In the genomic region with DNA sequence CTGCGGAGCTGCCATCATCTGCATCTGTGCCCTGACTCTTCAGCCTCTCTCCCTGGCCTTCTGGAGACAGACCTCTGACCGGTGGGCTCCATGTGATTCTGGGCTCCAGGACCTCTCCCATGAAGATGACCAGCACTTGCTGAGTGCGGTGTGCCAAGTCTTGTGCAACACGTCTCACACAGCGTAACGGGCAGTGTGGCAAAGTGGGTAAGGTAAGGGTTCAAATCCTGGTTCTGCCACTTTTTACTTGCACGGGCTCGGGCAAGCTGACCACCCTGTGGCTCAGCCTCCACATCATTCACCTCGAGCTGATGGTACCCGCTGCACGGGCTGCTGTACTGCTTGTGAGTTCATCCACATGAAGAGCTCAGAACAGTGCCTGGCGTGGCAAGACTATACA, we compare ENCODE assay signal across 16 cellular contexts. TPM values are rescaled to one million over a fixed set of nuclear protein-coding genes. Genes with fewer than 3 reads are reported as not detected.
A peak's percentile ranks its signal among the peaks of the same experiment; 100 is the strongest.
DNase-seq lines count a peak whose midpoint lies in the region; ATAC-seq and TF ChIP-seq lines count a peak whose summit lies in the region.
"Had no signal": no experiment of that assay in that cellular context is flagged by ENCODE, and none has a peak within 500 bp of the region (broad histone marks: within the 10 kb centered on the region; RNA-seq: fewer than 3 reads in every experiment).

No MANE protein-coding gene starts in this region.

- no peak for DNase-seq in activated CD8-positive, alpha-beta T cell treated with anti-CD3 and anti-CD28 coated beads, Interleukin-2, amount 10 ng/mL, durations not matched to agents 7 days and 5 days
- DNase-seq in activated CD8-positive, alpha-beta T cell treated with anti-CD3 and anti-CD28 coated beads for 36 hours, result no peak
- DNase-seq in IMR-90, result no peak
- DNase-seq in neuronal stem cell (ENCODE audit: low spot score), result no peak
- DNase-seq in T-helper 17 cell, result no peak
- no peak for DNase-seq in COLO829 (ENCODE audit: low spot score)
- no peak for DNase-seq in endothelial cell (ENCODE audit: low spot score)
- DNase-seq: 8988T; AML-193; CD8-positive, alpha-beta memory T cell; DMS 273 treated with DMSO at 0.1 percent for 48 hours; DMS79; GM23248 had no signal

- POLR2A ChIA-PET in activated CD8-positive, alpha-beta T cell treated with anti-CD3 and anti-CD28 coated beads, Interleukin-2, amount 10 ng/mL, durations not matched to agents 7 days and 5 days (lab: Charles Lee), result no interaction called here
- POLR2A ChIA-PET in activated CD8-positive, alpha-beta T cell treated with anti-CD3 and anti-CD28 coated beads for 36 hours (lab: Charles Lee), result no interaction called here
- POLR2A ChIA-PET in IMR-90 (lab: Charles Lee; ENCODE audit: unreplicated experiment), result no interaction called here

- H3K9me3 Mint-ChIP-seq in activated CD8-positive, alpha-beta T cell treated with anti-CD3 and anti-CD28 coated beads, Interleukin-2, amount 10 ng/mL, durations not matched to agents 7 days and 5 days (ENCODE audit: insufficient read depth), result no peaks in the 10 kb centered on the region
- no peaks in the 10 kb centered on the region for H3K9me3 Mint-ChIP-seq in activated CD8-positive, alpha-beta T cell treated with anti-CD3 and anti-CD28 coated beads for 36 hours
- H3K9me3 Mint-ChIP-seq in endothelial cell (ENCODE audit: unreplicated experiment), result no peaks in the 10 kb centered on the region
- H3K9me3 Mint-ChIP-seq: CD8-positive, alpha-beta memory T cell had no signal

- no peak overlapping the region for H3K4me3 Mint-ChIP-seq in activated CD8-positive, alpha-beta T cell treated with anti-CD3 and anti-CD28 coated beads, Interleukin-2, amount 10 ng/mL, durations not matched to agents 7 days and 5 days
- H3K4me3 Mint-ChIP-seq in activated CD8-positive, alpha-beta T cell treated with anti-CD3 and anti-CD28 coated beads for 36 hours, result no peak overlapping the region
- no peak overlapping the region for H3K4me3 Mint-ChIP-seq in T-helper 17 cell
- no peak overlapping the region for H3K4me3 Mint-ChIP-seq in endothelial cell (ENCODE audit: unreplicated experiment)

- no peak overlapping the region for H4K5ac ChIP-seq in IMR-90 (ENCODE audit: low read depth, low read length)

- H3K4me1 Mint-ChIP-seq in activated CD8-positive, alpha-beta T cell treated with anti-CD3 and anti-CD28 coated beads, Interleukin-2, amount 10 ng/mL, durations not matched to agents 7 days and 5 days (ENCODE audit: low read depth), result peaks cover 3% of the 10 kb centered on the region
- peaks cover 2% of the 10 kb centered on the region for H3K4me1 Mint-ChIP-seq in activated CD8-positive, alpha-beta T cell treated with anti-CD3 and anti-CD28 coated beads for 36 hours (ENCODE audit: low read depth)
- H3K4me1 Mint-ChIP-seq in T-helper 17 cell, result peaks cover 7% of the 10 kb centered on the region
- no peaks in the 10 kb centered on the region for H3K4me1 Mint-ChIP-seq in endothelial cell (ENCODE audit: unreplicated experiment)

- intact Hi-C loops in activated CD8-positive, alpha-beta T cell treated with anti-CD3 and anti-CD28 coated beads for 36 hours (cut with micrococcal nuclease), result no loop called here
- intact Hi-C loops in IMR-90 (cut with micrococcal nuclease), result no loop called here

- no peaks in the 10 kb centered on the region for H3K36me3 Mint-ChIP-seq in activated CD8-positive, alpha-beta T cell treated with anti-CD3 and anti-CD28 coated beads, Interleukin-2, amount 10 ng/mL, durations not matched to agents 7 days and 5 days (ENCODE audit: low read depth)
- no peaks in the 10 kb centered on the region for H3K36me3 Mint-ChIP-seq in activated CD8-positive, alpha-beta T cell treated with anti-CD3 and anti-CD28 coated beads for 36 hours (ENCODE audit: low read depth)
- H3K36me3 Mint-ChIP-seq in T-helper 17 cell (ENCODE audit: low read depth), result peaks cover 7% of the 10 kb centered on the region
- no peaks in the 10 kb centered on the region for H3K36me3 Mint-ChIP-seq in endothelial cell (ENCODE audit: low read depth, unreplicated experiment)
- H3K36me3 Mint-ChIP-seq: CD8-positive, alpha-beta memory T cell had no signal

- H3K36me3 ChIP-seq in IMR-90 (ENCODE audit: control insufficient read depth, insufficient read depth, low read length), result no peaks in the 10 kb centered on the region
- no peaks in the 10 kb centered on the region for H3K36me3 ChIP-seq in gastroesophageal sphincter
- H3K36me3 ChIP-seq in neuronal stem cell (replicated peaks in 1 of 2; ENCODE audit: control insufficient read depth in 2 of 2, insufficient read depth in 2 of 2, low read length in 2 of 2), result no peaks in the 10 kb centered on the region
- H3K36me3 ChIP-seq: BLaER1 had no signal

- H3K14ac ChIP-seq in IMR-90 (replicated peaks; ENCODE audit: low read depth, low read length), result no peak overlapping the region
- H3K14ac ChIP-seq in neuronal stem cell (ENCODE audit: low read length), result no peak overlapping the region

- H2AK5ac ChIP-seq in IMR-90 (ENCODE audit: low read depth, low read length) (no peak overlapping the region), neuronal stem cell (ENCODE audit: low read depth, low read length) (no peak overlapping the region)

- no peak for TF ChIP-seq EP300 in gastroesophageal sphincter (IDR thresholded peaks at IDR 0.05)

- no TSS peak for BruUV-seq in IMR-90 (replicated peaks; lab: Mats Ljungman, UMichigan)

- H4K91ac ChIP-seq in IMR-90 (ENCODE audit: insufficient read depth, low read depth, low read length) (no peak overlapping the region), neuronal stem cell (ENCODE audit: low read depth, low read length, poor library complexity) (no peak overlapping the region)

- 96% methylated on average over 5 of the region's 12 CpGs; no CpG with 5 or more reads in 1 of the 2 experiments for WGBS in IMR-90 (ENCODE audit: extremely low coverage in 2 of 2, insufficient read length in 1 of 2), 2 experiments
- 80 to 90% methylated on average over 3 to 4 of the region's 12 CpGs for WGBS in gastroesophageal sphincter (ENCODE audit: low coverage in 1 of 2), 2 donors
- no CpG with 5 or more reads among the region's 12 CpGs for WGBS in neuronal stem cell (ENCODE audit: extremely low coverage in 2 of 2, insufficient read length in 2 of 2, insufficient replicate concordance in 1 of 2), 2 donors

- no peak overlapping the region for H3K56ac ChIP-seq in IMR-90 (ENCODE audit: extremely low read depth, insufficient read depth, low read length)

- H3K9ac ChIP-seq in IMR-90 (ENCODE audit: low read depth, low read length), result no peak overlapping the region
- H3K9ac ChIP-seq in neuronal stem cell (ENCODE audit: low read depth, low read length, poor library complexity), result no peak overlapping the region
- H3K9ac ChIP-seq: BLaER1, GM23248 had no signal

- no peak overlapping the region for H3K18ac ChIP-seq in IMR-90 (ENCODE audit: low read depth, low read length)
- peak overlapping the region; percentile 60 for H3K18ac ChIP-seq in neuronal stem cell (ENCODE audit: low read length)

- H2BK12ac ChIP-seq in neuronal stem cell (ENCODE audit: low read length), result no peak overlapping the region

- H3K4me1 ChIP-seq in IMR-90 (ENCODE audit: control insufficient read depth, insufficient read depth, low read length), result peaks cover 1% of the 10 kb centered on the region; the same call in 1 of the 2 replicates
- H3K4me1 ChIP-seq in gastroesophageal sphincter, result peaks cover 0 to 44% (median 4%) of the 10 kb centered on the region in 3 donors
- H3K4me1 ChIP-seq in neuronal stem cell (ENCODE audit: control insufficient read depth in 2 of 2, insufficient read depth in 1 of 2, low read depth in 1 of 2, low read length in 2 of 2), result peaks cover 0 to 12% of the 10 kb centered on the region in 2 donors

- H3K4me2 ChIP-seq in IMR-90 (ENCODE audit: low read depth, low read length) (no peak overlapping the region), neuronal stem cell (ENCODE audit: insufficient read depth, low read length, poor library complexity, severe bottlenecking) (no peak overlapping the region)
- H3K4me2 ChIP-seq: BLaER1 had no signal

- peaks cover 18% of the 10 kb centered on the region for H3K27me3 ChIP-seq in IMR-90 (ENCODE audit: control insufficient read depth, insufficient read depth, low read length)
- no peaks in the 10 kb centered on the region for H3K27me3 ChIP-seq in gastroesophageal sphincter
- H3K27me3 ChIP-seq in neuronal stem cell (ENCODE audit: control insufficient read depth in 3 of 3, insufficient read depth in 3 of 3, low read depth in 1 of 3, low read length in 3 of 3), result peaks cover 4 to 46% (median 27%) of the 10 kb centered on the region in 3 experiments

- H3K27ac ChIP-seq in IMR-90 (ENCODE audit: insufficient read depth, low read length) (no peak overlapping the region), gastroesophageal sphincter (peak overlapping the region; percentile 8 to 96 (median 88)), neuronal stem cell (replicated peaks; ENCODE audit: low read length) (no peak overlapping the region)
- H3K27ac ChIP-seq: BLaER1, GM23248 had no signal

- no peak overlapping the region for H2BK5ac ChIP-seq in IMR-90 (ENCODE audit: low read depth, low read length, poor library complexity, severe bottlenecking)
- H2BK5ac ChIP-seq in neuronal stem cell (ENCODE audit: low read length), result no peak overlapping the region

- no peak overlapping the region for H3K27ac Mint-ChIP-seq in activated CD8-positive, alpha-beta T cell treated with anti-CD3 and anti-CD28 coated beads, Interleukin-2, amount 10 ng/mL, durations not matched to agents 7 days and 5 days
- H3K27ac Mint-ChIP-seq in activated CD8-positive, alpha-beta T cell treated with anti-CD3 and anti-CD28 coated beads for 36 hours, result no peak overlapping the region
- H3K27ac Mint-ChIP-seq in T-helper 17 cell (no peak overlapping the region), endothelial cell (ENCODE audit: unreplicated experiment) (no peak overlapping the region)

- H3K27me3 Mint-ChIP-seq in activated CD8-positive, alpha-beta T cell treated with anti-CD3 and anti-CD28 coated beads, Interleukin-2, amount 10 ng/mL, durations not matched to agents 7 days and 5 days (ENCODE audit: low read depth), result peaks cover 28% of the 10 kb centered on the region
- H3K27me3 Mint-ChIP-seq in activated CD8-positive, alpha-beta T cell treated with anti-CD3 and anti-CD28 coated beads for 36 hours, result peaks cover 28% of the 10 kb centered on the region
- peaks cover 78% of the 10 kb centered on the region for H3K27me3 Mint-ChIP-seq in T-helper 17 cell
- peaks cover 1% of the 10 kb centered on the region for H3K27me3 Mint-ChIP-seq in endothelial cell (ENCODE audit: unreplicated experiment)

- H4K8ac ChIP-seq in IMR-90 (ENCODE audit: low read depth in 2 of 2, low read length in 2 of 2), result no peak overlapping the region
- no peak overlapping the region for H4K8ac ChIP-seq in neuronal stem cell (ENCODE audit: low read depth, low read length)

- TF ChIP-seq CTCF in activated CD8-positive, alpha-beta T cell treated with anti-CD3 and anti-CD28 coated beads for 36 hours (IDR thresholded peaks at IDR 0.05), result no peak
- TF ChIP-seq CTCF in IMR-90 (conservative IDR thresholded peaks at IDR 0.05; ENCODE audit: low read depth, low read length) (no peak), gastroesophageal sphincter (IDR thresholded peaks at IDR 0.05) (no peak), endothelial cell (IDR thresholded peaks at IDR 0.05; ENCODE audit: unreplicated experiment) (no peak)

- H3K4ac ChIP-seq in IMR-90 (ENCODE audit: low read depth, low read length), result no peak overlapping the region
- no peak overlapping the region for H3K4ac ChIP-seq in neuronal stem cell (ENCODE audit: low read length)

- dilution Hi-C loops in IMR-90 (cut with HindIII; ENCODE audit: low sequenced_read_pairs, unreplicated experiment), result no loop called here

- H3K23ac ChIP-seq in IMR-90 (ENCODE audit: low read depth, low read length) (no peak overlapping the region), neuronal stem cell (ENCODE audit: low read depth, low read length, poor library complexity) (no peak overlapping the region)

- no peak overlapping the region for H2BK120ac ChIP-seq in IMR-90 (ENCODE audit: low read depth, low read length)
- no peak overlapping the region for H2BK120ac ChIP-seq in neuronal stem cell (ENCODE audit: low read depth, low read length)

- in situ Hi-C loops in IMR-90 (cut with MboI; ENCODE audit: low sequenced_read_pairs), result loop anchor here (5.0 kb wide), 1 partner anchor 114 kb away; no protein-coding TSS in a partner anchor

- H3K9me1 ChIP-seq in IMR-90 (ENCODE audit: insufficient read depth, low read length), result peaks cover 6% of the 10 kb centered on the region; the same call in 1 of the 2 replicates

- no peak overlapping the region for H2AK9ac ChIP-seq in IMR-90 (replicated peaks; ENCODE audit: low read depth, low read length, poor library complexity)

- H3K4me3 ChIP-seq in IMR-90 (ENCODE audit: insufficient read depth, low read depth, low read length) (no peak overlapping the region), gastroesophageal sphincter (peak overlapping the region in 1 of 2 donors; percentile 55), neuronal stem cell (ENCODE audit: low read length in 2 of 2) (no peak overlapping the region)
- H3K4me3 ChIP-seq: BLaER1, GM12878, GM23248 had no signal

- H3K9me3 ChIP-seq in IMR-90 (ENCODE audit: control insufficient read depth, insufficient read depth, low read length) (no peaks in the 10 kb centered on the region), gastroesophageal sphincter (no peaks in the 10 kb centered on the region), neuronal stem cell (replicated peaks in 1 of 2; ENCODE audit: control insufficient read depth in 2 of 2, insufficient read depth in 1 of 2, low read depth in 1 of 2, low read length in 2 of 2) (no peaks in the 10 kb centered on the region), T-helper 17 cell (ENCODE audit: control insufficient read depth, low read length, poor library complexity, severe bottlenecking) (no peaks in the 10 kb centered on the region)
- H3K9me3 ChIP-seq: BLaER1 had no signal

- H2BK15ac ChIP-seq in IMR-90 (ENCODE audit: low read depth, low read length) (no peak overlapping the region), neuronal stem cell (ENCODE audit: low read length) (no peak overlapping the region)

- H2BK20ac ChIP-seq in IMR-90 (ENCODE audit: low read depth, low read length), result no peak overlapping the region

- no peaks in the 10 kb centered on the region for H3K79me1 ChIP-seq in IMR-90 (ENCODE audit: low read depth in 1 of 2, low read length in 2 of 2)
- no peaks in the 10 kb centered on the region for H3K79me1 ChIP-seq in neuronal stem cell (ENCODE audit: low read depth, low read length)

- CTCF ChIA-PET in activated CD8-positive, alpha-beta T cell treated with anti-CD3 and anti-CD28 coated beads, Interleukin-2, amount 10 ng/mL, durations not matched to agents 7 days and 5 days (lab: Charles Lee), result interaction anchor here (1.6 to 2.2 kb wide), 3 partner anchors 11 to 115 kb away, joined by 5 to 8 read pairs (median 7); no protein-coding TSS in a partner anchor
- CTCF ChIA-PET in activated CD8-positive, alpha-beta T cell treated with anti-CD3 and anti-CD28 coated beads for 36 hours (lab: Charles Lee), result no interaction called here
- CTCF ChIA-PET in IMR-90 (lab: Yijun Ruan, JAX), result no interaction called here

- no peak for TF ChIP-seq RAD21 in IMR-90 (IDR thresholded peaks at IDR 0.05; ENCODE audit: low read length)

- no peak for TF ChIP-seq POLR2A in IMR-90 (IDR thresholded peaks at IDR 0.05; ENCODE audit: low read depth, low read length)
- TF ChIP-seq POLR2A in gastroesophageal sphincter (IDR thresholded peaks at IDR 0.05), result no peak

- peak; percentile 14 for ATAC-seq in activated CD8-positive, alpha-beta T cell treated with anti-CD3 and anti-CD28 coated beads, Interleukin-2, amount 10 ng/mL, durations not matched to agents 7 days and 5 days
- ATAC-seq in activated CD8-positive, alpha-beta T cell treated with anti-CD3 and anti-CD28 coated beads for 36 hours, result no peak
- ATAC-seq in IMR-90 (ENCODE audit: low read depth), result no peak
- no peak for ATAC-seq in gastroesophageal sphincter
- ATAC-seq in T-helper 17 cell, result no peak
- ATAC-seq: GM12878 had no signal

- H2AFZ ChIP-seq in IMR-90 (replicated peaks; ENCODE audit: low read length, poor library complexity) (peak overlapping the region; percentile 49), neuronal stem cell (ENCODE audit: low read length) (no peak overlapping the region)
- H2AFZ ChIP-seq: GM23248 had no signal

- no peaks in the 10 kb centered on the region for H4K20me1 ChIP-seq in IMR-90 (ENCODE audit: insufficient read depth, low read length)
- H4K20me1 ChIP-seq: BLaER1 had no signal

RNA-seq across cellular contexts. Expression of a gene that starts 6.5 kb away (rescaled TPM):
- under 1 TPM; 0.18 to 0.29 TPM for total RNA-seq in activated CD8-positive, alpha-beta T cell treated with anti-CD3 and anti-CD28 coated beads, Interleukin-2, amount 10 ng/mL, durations not matched to agents 7 days and 5 days
- under 1 TPM; 0.63 to 0.69 TPM for total RNA-seq in activated CD8-positive, alpha-beta T cell treated with anti-CD3 and anti-CD28 coated beads for 36 hours
- total RNA-seq in IMR-90 (2012; rRNA removed) (3.4 and 5.0 TPM in 2 replicates), gastroesophageal sphincter (1,000 to 10,000 TPM; 1,155 to 2,820 (median 1,765) TPM), T-helper 17 cell (1 to 10 TPM; 1.4 to 2.7 TPM), endothelial cell (ENCODE audit: unreplicated experiment) (1.7 TPM)
- 1.9 and 2.1 TPM in 2 replicates for polyA plus RNA-seq in IMR-90 (2012; rRNA removed)
- 0.81 and 0.86 TPM in 2 replicates for polyA plus RNA-seq in IMR-90 (2012; cell fraction: cytosol; rRNA removed)
- 3.0 and 8.1 TPM in 2 replicates for polyA plus RNA-seq in IMR-90 (2012; cell fraction: nucleus; rRNA removed; ENCODE audit: low replicate concordance)
- 0.82 TPM for polyA plus RNA-seq in neuronal stem cell (2013, experiment 1 of 2)
- 0.94 TPM for polyA plus RNA-seq in neuronal stem cell (2013, experiment 2 of 2)

Comparison
In these comparisons a context has a peak if more than half of its experiments do, and no peak if none do; other contexts are left out.
1. H3K27ac ChIP-seq: peak in gastroesophageal sphincter (4 of 4); none in IMR-90 (single experiment) and neuronal stem cell (single experiment).
2. RNA of a gene that starts 6.5 kb away (total RNA-seq): 1,155 to 2,820 TPM in gastroesophageal sphincter; 3.4 to 5.0 TPM in IMR-90, 1.4 to 2.7 TPM in T-helper 17 cell, 1.7 TPM in endothelial cell (single experiment), 0.63 to 0.69 TPM in activated CD8-positive, alpha-beta T cell treated with anti-CD3 and anti-CD28 coated beads for 36 hours and 0.18 to 0.29 TPM in activated CD8-positive, alpha-beta T cell treated with anti-CD3 and anti-CD28 coated beads, Interleukin-2, amount 10 ng/mL, durations not matched to agents 7 days and 5 days; every median in the first group is over 100 times any median in the second.